ENCODE assay signal across 3 cellular contexts in the genomic region with DNA sequence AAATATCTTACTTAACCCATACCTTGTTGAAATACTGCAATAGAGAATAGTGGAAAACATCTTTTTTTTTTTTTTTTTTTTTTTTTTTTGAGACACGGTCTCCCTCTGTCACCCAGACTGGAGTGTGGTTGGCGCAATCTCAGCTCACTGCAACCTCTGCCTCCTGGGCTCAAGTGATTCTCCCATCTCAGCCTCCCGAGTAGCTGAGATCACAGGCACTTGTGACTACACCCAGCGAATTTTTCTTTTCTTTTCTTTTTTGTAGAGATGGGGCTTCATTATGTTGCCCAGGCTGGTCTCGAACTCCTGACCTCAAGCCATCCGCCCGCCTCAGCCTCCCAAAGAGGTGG. TPM values are rescaled to one million over a fixed set of nuclear protein-coding genes. Genes with fewer than 3 reads are reported as not detected.
"Had no signal": no experiment of that assay in that cellular context is flagged by ENCODE, and none has a peak within 500 bp of the region (broad histone marks: within the 10 kb centered on the region; RNA-seq: fewer than 3 reads in every experiment).

No MANE protein-coding gene starts in this region.

RNA-seq across cellular contexts. Expression of a gene that starts 6.6 kb away (rescaled TPM):
- total RNA-seq: activated B cell treated with CpG ODN at 0.5 μM for 24 hours; activated CD8-positive, alpha-beta T cell treated with anti-CD3 and anti-CD28 coated beads for 36 hours; natural killer cell treated with Interleukin-12 subunit alpha and Interleukin-12 subunit beta and Interleukin-15 and Interleukin-18, amount 100 ng/mL, for 72 hours had no signal
